9 cellular contexts compared by ENCODE assay signal in the genomic region with DNA sequence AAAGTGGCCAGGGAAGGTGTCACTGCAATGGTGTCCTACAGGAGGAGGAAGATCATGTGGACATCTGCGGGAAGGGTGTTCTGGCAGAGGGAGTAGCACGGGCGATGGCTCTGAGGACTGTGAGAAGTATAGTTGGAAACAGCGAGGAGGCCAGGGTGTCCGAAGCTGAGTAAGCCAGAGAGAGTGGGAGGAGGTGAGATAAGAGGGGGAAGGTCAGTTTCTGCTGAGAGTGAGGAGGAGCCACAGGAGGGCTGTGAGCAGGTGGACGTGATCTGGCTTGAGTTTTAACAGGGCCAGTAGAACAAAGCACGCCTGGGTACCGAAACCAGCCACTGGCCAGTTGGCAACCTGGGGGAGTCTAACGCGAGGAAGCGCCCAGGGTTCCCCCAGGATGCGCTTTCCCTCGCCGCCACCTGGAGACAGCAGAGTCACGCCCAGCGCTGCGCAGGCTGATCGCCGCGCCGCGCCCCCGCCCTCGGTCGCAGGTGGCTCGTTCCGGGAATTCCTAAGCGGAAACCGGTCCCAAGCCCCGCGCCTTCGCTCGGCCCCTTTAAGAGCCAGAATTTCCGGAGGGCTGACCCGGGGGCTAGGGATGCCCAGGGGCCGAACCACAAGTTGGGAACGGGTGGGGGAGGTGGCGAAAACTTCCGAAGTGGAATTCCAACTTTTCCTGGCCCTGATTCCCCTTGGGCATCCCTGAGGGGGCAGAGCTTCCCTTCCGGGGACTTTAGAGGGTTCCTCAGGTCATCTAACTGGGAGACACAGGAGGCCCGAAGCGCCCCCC. TPM values are rescaled to one million over a fixed set of nuclear protein-coding genes. Genes with fewer than 3 reads are reported as not detected.
A peak's percentile ranks its signal among the peaks of the same experiment; 100 is the strongest.
DNase-seq lines count a peak whose midpoint lies in the region; ATAC-seq and TF ChIP-seq lines count a peak whose summit lies in the region.
"Had no signal": no experiment of that assay in that cellular context is flagged by ENCODE, and none has a peak within 500 bp of the region (broad histone marks: within the 10 kb centered on the region; RNA-seq: fewer than 3 reads in every experiment).

No MANE protein-coding gene starts in this region.

- ATAC-seq in CD4-positive, CD25-positive, alpha-beta regulatory T cell (ENCODE audit: low read depth in 2 of 2) = peak; percentile 32 to 46
- peak; percentile 49 for ATAC-seq in GM19395 (IDR thresholded peaks at IDR 0.05; ENCODE audit: unreplicated experiment)
- ATAC-seq in lung (ENCODE audit: insufficient read depth, low FRiP score) = peak; percentile 78

- H3K27ac Mint-ChIP-seq in CD4-positive, CD25-positive, alpha-beta regulatory T cell = peak overlapping the region; percentile 91 to 97 (median 92)
- peak overlapping the region; percentile 86 for H3K27ac Mint-ChIP-seq in stimulated activated naive CD8-positive, alpha-beta T cell treated with anti-CD3 and anti-CD28 coated beads, Interleukin-15, Interleukin-2, amounts not matched to agents 100 ng/mL and 50 ng/mL, for 24 hours

- peaks cover 32% of the 10 kb centered on the region for H3K4me1 ChIP-seq in CD4-positive, CD25-positive, alpha-beta regulatory T cell (ENCODE audit: control insufficient read depth, insufficient read depth, low read length, poor library complexity, severe bottlenecking)
- H3K4me1 ChIP-seq in HUES64 (ENCODE audit: insufficient read depth, low read length) (peaks cover 12% of the 10 kb centered on the region), lung (ENCODE audit: control insufficient read depth in 2 of 2, insufficient read depth in 2 of 2, low read length in 2 of 2) (peaks cover 0 to 4% of the 10 kb centered on the region in 2 donors)

- H3K36me3 Mint-ChIP-seq in CD4-positive, CD25-positive, alpha-beta regulatory T cell = peaks cover 14% of the 10 kb centered on the region
- H3K36me3 Mint-ChIP-seq in stimulated activated naive CD8-positive, alpha-beta T cell treated with anti-CD3 and anti-CD28 coated beads, Interleukin-15, Interleukin-2, amounts not matched to agents 100 ng/mL and 50 ng/mL, for 24 hours (ENCODE audit: low read depth) = peaks cover 11% of the 10 kb centered on the region

- H3K4me3 Mint-ChIP-seq in CD4-positive, CD25-positive, alpha-beta regulatory T cell = peak overlapping the region; percentile 93 to 96 (median 94)
- peak overlapping the region; percentile 86 for H3K4me3 Mint-ChIP-seq in stimulated activated naive CD8-positive, alpha-beta T cell treated with anti-CD3 and anti-CD28 coated beads, Interleukin-15, Interleukin-2, amounts not matched to agents 100 ng/mL and 50 ng/mL, for 24 hours

- H3K4me3 ChIP-seq in CD4-positive, CD25-positive, alpha-beta regulatory T cell (ENCODE audit: low read depth, low read length) = peak overlapping the region; percentile 74
- H3K4me3 ChIP-seq in HUES64 (ENCODE audit: low read length) = peak overlapping the region; percentile 80
- peak overlapping the region; percentile 70 for H3K4me3 ChIP-seq in lung

- H3K27me3 Mint-ChIP-seq in CD4-positive, CD25-positive, alpha-beta regulatory T cell = peaks cover 37% of the 10 kb centered on the region
- peaks cover 4% of the 10 kb centered on the region for H3K27me3 Mint-ChIP-seq in stimulated activated naive CD8-positive, alpha-beta T cell treated with anti-CD3 and anti-CD28 coated beads, Interleukin-15, Interleukin-2, amounts not matched to agents 100 ng/mL and 50 ng/mL, for 24 hours

- peaks cover 0 to 9% (median 4%) of the 10 kb centered on the region in 7 donors for H3K9me3 Mint-ChIP-seq in CD4-positive, CD25-positive, alpha-beta regulatory T cell
- peaks cover 9% of the 10 kb centered on the region for H3K9me3 Mint-ChIP-seq in stimulated activated naive CD8-positive, alpha-beta T cell treated with anti-CD3 and anti-CD28 coated beads, Interleukin-15, Interleukin-2, amounts not matched to agents 100 ng/mL and 50 ng/mL, for 24 hours

- peak overlapping the region; percentile 99 for H3K9ac ChIP-seq in HUES64 (ENCODE audit: low read depth, low read length)

- 1% methylated on average over 42 of the region's 42 CpGs for WGBS in HUES64
- 4 to 7% methylated on average over 42 of the region's 42 CpGs for WGBS in lung, 2 donors

- H3K9me3 ChIP-seq in CD4-positive, CD25-positive, alpha-beta regulatory T cell (ENCODE audit: control insufficient read depth in 2 of 2, low read length in 2 of 2) = no peaks in the 10 kb centered on the region
- no peaks in the 10 kb centered on the region for H3K9me3 ChIP-seq in HUES64 (ENCODE audit: insufficient read depth, low read depth, low read length)
- H3K9me3 ChIP-seq in lung (ENCODE audit: control insufficient read depth in 2 of 2, insufficient read depth in 1 of 2, low read length in 1 of 2) = no peaks in the 10 kb centered on the region

- peak overlapping the region; percentile 73 for H3K27ac ChIP-seq in CD4-positive, CD25-positive, alpha-beta regulatory T cell (ENCODE audit: insufficient read depth, low read length, poor library complexity, severe bottlenecking)
- H3K27ac ChIP-seq in HUES64 (ENCODE audit: low read depth, low read length) (peak overlapping the region; percentile 100), lung (ENCODE audit: low read depth in 1 of 2, low read length in 1 of 2) (peak overlapping the region; percentile 59 to 94)

- DNase-seq in CD4-positive, CD25-positive, alpha-beta regulatory T cell = peak; percentile 47 to 69 (median 49)
- DNase-seq in T-helper 2 cell (peak in 4 of 5 experiments; percentile 27 to 48 (median 40)), cerebellar cortex (ENCODE audit: low spot score) (peak; percentile 74), lung (ENCODE audit: low spot score) (peak; percentile 88), erythroblast (lab: John Stamatoyannopoulos, UW) (no peak)

- peak; percentile 11 for TF ChIP-seq CTCF in lung (IDR thresholded peaks at IDR 0.05; ENCODE audit: control extremely low read depth, extremely low read depth)

- no peak for TF ChIP-seq POLR2A in erythroblast (IDR thresholded peaks at IDR 0.05; ENCODE audit: low read length)

- H3K4me1 Mint-ChIP-seq in CD4-positive, CD25-positive, alpha-beta regulatory T cell = peaks cover 3 to 46% (median 25%) of the 10 kb centered on the region in 4 donors
- H3K4me1 Mint-ChIP-seq in stimulated activated naive CD8-positive, alpha-beta T cell treated with anti-CD3 and anti-CD28 coated beads, Interleukin-15, Interleukin-2, amounts not matched to agents 100 ng/mL and 50 ng/mL, for 24 hours (ENCODE audit: low read depth) = peaks cover 33% of the 10 kb centered on the region

- peaks cover 6% of the 10 kb centered on the region for H3K36me3 ChIP-seq in CD4-positive, CD25-positive, alpha-beta regulatory T cell (ENCODE audit: control insufficient read depth, insufficient read depth, low read length)
- H3K36me3 ChIP-seq in HUES64 (ENCODE audit: insufficient read depth, low read length) (peaks cover 24% of the 10 kb centered on the region), lung (ENCODE audit: control insufficient read depth in 2 of 2, insufficient read depth in 2 of 2, low read length in 2 of 2) (peaks cover 0 to 4% of the 10 kb centered on the region in 2 donors)

- H3K27me3 ChIP-seq in CD4-positive, CD25-positive, alpha-beta regulatory T cell (ENCODE audit: control insufficient read depth, insufficient read depth, low read length) = no peaks in the 10 kb centered on the region
- H3K27me3 ChIP-seq in HUES64 (ENCODE audit: insufficient read depth, low read length) (no peaks in the 10 kb centered on the region), lung (ENCODE audit: control insufficient read depth, insufficient read depth) (no peaks in the 10 kb centered on the region)

RNA-seq across cellular contexts. Expression of a gene that starts 1.1 kb away (rescaled TPM):
- 28.1 TPM for total RNA-seq in CD4-positive, CD25-positive, alpha-beta regulatory T cell
- polyA plus RNA-seq in CD4-positive, CD25-positive, alpha-beta regulatory T cell = 10 to 100 TPM; 47.8 to 66.1 (median 53.7) TPM
- polyA plus RNA-seq in HUES64 (2013, experiment 1 of 2) = 105 TPM
- polyA plus RNA-seq in HUES64 (2013, experiment 2 of 2) = 89.8 TPM
- 10 to 100 TPM; 30.8 to 82.0 TPM for total RNA-seq in lung
- polyA plus RNA-seq in lung = 10 to 100 TPM; 60.0 to 77.4 TPM

RNA-seq across cellular contexts. Expression of a gene that starts 19.2 kb away (rescaled TPM):
- not detected for total RNA-seq in CD4-positive, CD25-positive, alpha-beta regulatory T cell
- polyA plus RNA-seq in CD4-positive, CD25-positive, alpha-beta regulatory T cell = not detected
- not detected for polyA plus RNA-seq in HUES64 (2013, experiment 1 of 2)
- polyA plus RNA-seq in HUES64 (2013, experiment 2 of 2) = not detected
- under 1 TPM in 1 of 2 donors, not detected in 1; 0.28 TPM for total RNA-seq in lung
- under 1 TPM in 1 of 2 donors, not detected in 1; 0.20 TPM for polyA plus RNA-seq in lung
- total RNA-seq: glomerular endothelial cell had no signal

RNA-seq across cellular contexts. Expression of a gene that starts 21.0 kb away (rescaled TPM):
- 277 TPM for total RNA-seq in CD4-positive, CD25-positive, alpha-beta regulatory T cell
- polyA plus RNA-seq in CD4-positive, CD25-positive, alpha-beta regulatory T cell = 10 to 100 TPM in 1 of 4 donors, 1 to 10 TPM in 3; 5.9 to 10.1 (median 6.8) TPM
- 85.8 TPM for polyA plus RNA-seq in HUES64 (2013, experiment 1 of 2)
- polyA plus RNA-seq in HUES64 (2013, experiment 2 of 2) = 83.5 TPM
- 100 to 1,000 TPM in 1 of 2 donors, 10 to 100 TPM in 1; 74.9 to 138 TPM for total RNA-seq in lung
- polyA plus RNA-seq in lung = 100 to 1,000 TPM; 129 to 163 TPM

RNA-seq across cellular contexts. Expression of a gene that starts 34.6 kb away (rescaled TPM):
- 0.32 TPM for total RNA-seq in CD4-positive, CD25-positive, alpha-beta regulatory T cell
- not detected for polyA plus RNA-seq in CD4-positive, CD25-positive, alpha-beta regulatory T cell
- not detected for polyA plus RNA-seq in HUES64 (2013, experiment 1 of 2)
- polyA plus RNA-seq in HUES64 (2013, experiment 2 of 2) = not detected
- total RNA-seq in lung = 1 to 10 TPM in 1 of 2 donors, under 1 TPM in 1; 0.28 to 1.5 TPM
- polyA plus RNA-seq in lung = 10 to 100 TPM in 1 of 2 donors, 1 to 10 TPM in 1; 1.7 to 85.7 TPM

RNA-seq across cellular contexts. Expression of a gene that starts 44.2 kb away (rescaled TPM):
- not detected for total RNA-seq in CD4-positive, CD25-positive, alpha-beta regulatory T cell
- polyA plus RNA-seq in CD4-positive, CD25-positive, alpha-beta regulatory T cell = under 1 TPM in 2 of 4 donors, not detected in 2; 0.16 to 0.28 TPM
- polyA plus RNA-seq in HUES64 (2013, experiment 1 of 2) = 0.35 TPM
- polyA plus RNA-seq in HUES64 (2013, experiment 2 of 2) = not detected
- total RNA-seq in lung = 1 to 10 TPM; 1.5 to 8.8 TPM
- 1 to 10 TPM in 1 of 2 donors, under 1 TPM in 1; 0.08 to 2.3 TPM for polyA plus RNA-seq in lung
- total RNA-seq: glomerular endothelial cell had no signal

Comparison
In these comparisons a context has a peak if more than half of its experiments do, and no peak if none do; other contexts are left out.
1. DNase-seq: peak in CD4-positive, CD25-positive, alpha-beta regulatory T cell (3 of 3), T-helper 2 cell (4 of 5), cerebellar cortex (single experiment) and lung (single experiment); none in erythroblast (0 of 2).
2. Peak in every context shown above with its lines, with median percentiles within 50 percentile points of each other: ATAC-seq, H3K27ac ChIP-seq and H3K4me3 ChIP-seq.